ENCODE assay signal across 26 cellular contexts in genomic region chr7:43195256-43195655, GRCh38.
DNase-seq lines count a peak whose midpoint lies in the region; ATAC-seq, FAIRE-seq and TF ChIP-seq lines count a peak whose summit lies in the region.
"Had no signal": no experiment of that assay in that cellular context is flagged by ENCODE, and none has a peak within 500 bp of the region (broad histone marks: within the 10 kb centered on the region; RNA-seq: fewer than 3 reads in every experiment).

No MANE protein-coding gene starts in this region.

- TF ChIP-seq EP300 in SK-N-SH (IDR thresholded peaks at IDR 0.05; ENCODE audit: borderline replicate concordance in 1 of 2, low read depth in 1 of 2, low read length in 1 of 2) (no peak), H1 (IDR thresholded peaks at IDR 0.05; ENCODE audit: borderline replicate concordance in 1 of 2, low read depth in 2 of 2, low read length in 2 of 2) (no peak)

- peak overlapping the region; percentile 83 for H2BK20ac ChIP-seq in H1 (ENCODE audit: low read length)

- TF ChIP-seq CTCF in SK-N-SH (IDR thresholded peaks at IDR 0.05): no peak
- no peak for TF ChIP-seq CTCF in Panc1 (IDR thresholded peaks at IDR 0.05)
- peak in 1 of 3 experiments; percentile 11; a peak in 1 of 4 replicates for TF ChIP-seq CTCF in H1 (IDR thresholded peaks at IDR 0.05; ENCODE audit: control extremely low read depth in 1 of 3, insufficient read depth in 1 of 3, low read depth in 1 of 3, low read length in 3 of 3)

- no peaks in the 10 kb centered on the region for H4K20me1 ChIP-seq in SK-N-SH (ENCODE audit: insufficient read depth)
- peaks cover 0 to 4% of the 10 kb centered on the region in 2 experiments for H4K20me1 ChIP-seq in H1 (replicated peaks in 1 of 2; ENCODE audit: control insufficient read depth in 1 of 2, insufficient read depth in 2 of 2, low read length in 2 of 2)

- TF ChIP-seq POLR2A in H1 (IDR thresholded peaks at IDR 0.05; ENCODE audit: control extremely low read depth in 1 of 2, low read depth in 2 of 2, low read length in 2 of 2): no peak

- H2BK15ac ChIP-seq in H1 (ENCODE audit: low read length): peak overlapping the region; percentile 48; the same call in 1 of the 2 replicates

- H3K36me3 ChIP-seq in SK-N-SH (replicated peaks in 1 of 2; ENCODE audit: control insufficient read depth in 1 of 2, insufficient read depth in 2 of 2, low read length in 1 of 2): no peaks in the 10 kb centered on the region
- no peaks in the 10 kb centered on the region for H3K36me3 ChIP-seq in Panc1 (ENCODE audit: control insufficient read depth, insufficient read depth, low read length)
- H3K36me3 ChIP-seq in H1 (ENCODE audit: control insufficient read depth in 2 of 4, insufficient read depth in 4 of 4, low read length in 3 of 4): no peaks in the 10 kb centered on the region
- H3K36me3 ChIP-seq: MG63 had no signal

- POLR2A ChIA-PET in SK-N-SH (lab: Yijun Ruan, JAX): no interaction called here
- POLR2A ChIA-PET in Panc1 (lab: Charles Lee): no interaction called here
- POLR2A ChIA-PET in H1 (lab: Charles Lee; ENCODE audit: partially characterized antibody): no interaction called here

- H4K5ac ChIP-seq in H1 (ENCODE audit: insufficient read length, low read depth, low read length): no peak overlapping the region

- H3K23me2 ChIP-seq in H1 (ENCODE audit: low read depth, low read length): peaks cover 8% of the 10 kb centered on the region; the same call in 1 of the 2 replicates

- H3K9me3 ChIP-seq in SK-N-SH (no peaks in the 10 kb centered on the region), Panc1 (ENCODE audit: control insufficient read depth, insufficient read depth, low read depth, low read length) (no peaks in the 10 kb centered on the region), H1 (ENCODE audit: insufficient read depth in 2 of 2, low read depth in 1 of 2, low read length in 1 of 2) (no peaks in the 10 kb centered on the region)
- H3K9me3 ChIP-seq: MG63 had no signal

- H3K18ac ChIP-seq in H1 (ENCODE audit: extremely low read depth, low read length): no peak overlapping the region

- 28% methylated on average over 7 of the region's 7 CpGs for WGBS in SK-N-SH (ENCODE audit: low lambda C conversion rate)
- 86% methylated on average over 7 of the region's 7 CpGs; no CpG with 5 or more reads in 1 of the 2 experiments for WGBS in H1 (ENCODE audit: extremely low coverage in 1 of 2, insufficient coverage in 1 of 2, insufficient read length in 1 of 2, insufficient replicate concordance in 2 of 2, low coverage in 1 of 2, low lambda C conversion rate in 2 of 2, missing lambda C conversion rate in 1 of 2), 2 experiments

- H3K9me2 ChIP-seq in SK-N-SH: no peaks in the 10 kb centered on the region

- peak overlapping the region; percentile 70 for H4K91ac ChIP-seq in H1 (replicated peaks; ENCODE audit: insufficient read length, low read length)

- BruUV-seq in Panc1 (replicated peaks; lab: Mats Ljungman, UMichigan): no TSS peak

- H3K56ac ChIP-seq in H1 (replicated peaks; ENCODE audit: insufficient read length, low read depth, low read length): no peak overlapping the region

- ATAC-seq in SK-N-SH treated with all-trans-retinoic acid at 6 μM for 48 hours: peak; percentile 28; the same call in 2 of the 3 replicates
- ATAC-seq in Panc1: peak; percentile 52; the same call in 1 of the 2 replicates
- ATAC-seq in HG03442 (IDR thresholded peaks at IDR 0.05; ENCODE audit: unreplicated experiment): no peak
- ATAC-seq: K562 had no signal

- H3K4me2 ChIP-seq in SK-N-SH (no peak overlapping the region), H1 (ENCODE audit: insufficient read depth in 1 of 2, low read depth in 2 of 2, low read length in 2 of 2) (no peak overlapping the region)

- H2AK5ac ChIP-seq in H1 (ENCODE audit: low read depth, low read length): peak overlapping the region; percentile 56; the same call in 1 of the 2 replicates

- H3K23ac ChIP-seq in H1 (ENCODE audit: insufficient read length): no peak overlapping the region

- H2BK5ac ChIP-seq in H1 (ENCODE audit: low read depth, low read length): peak overlapping the region; percentile 72; the same call in 1 of the 2 replicates

- no peak overlapping the region for H3K4me3 ChIP-seq in SK-N-SH (ENCODE audit: low read depth in 2 of 2, low read length in 1 of 2)
- H3K4me3 ChIP-seq in Panc1 (ENCODE audit: low read depth in 2 of 2, low read length in 2 of 2): no peak overlapping the region
- H3K4me3 ChIP-seq in H1 (ENCODE audit: extremely low read depth in 1 of 4, insufficient read depth in 2 of 4, low read depth in 3 of 4, low read length in 4 of 4): no peak overlapping the region; a peak in 1 of 8 replicates
- H3K4me3 ChIP-seq: K562, MG63 had no signal

- no peak overlapping the region for H3K27ac ChIP-seq in SK-N-SH (ENCODE audit: low read depth in 2 of 2, low read length in 1 of 2)
- H3K27ac ChIP-seq in Panc1 (ENCODE audit: low read length): no peak overlapping the region
- no peak overlapping the region for H3K27ac ChIP-seq in H1 (ENCODE audit: low read depth, low read length)

- no peak overlapping the region for H3K9ac ChIP-seq in SK-N-SH
- H3K9ac ChIP-seq in H1 (replicated peaks in 1 of 4; ENCODE audit: extremely low read depth in 1 of 4, low read depth in 3 of 4, low read length in 3 of 4): no peak overlapping the region

- no peak overlapping the region for H4K8ac ChIP-seq in H1 (ENCODE audit: extremely low read depth, insufficient read depth, low read length)

- H2BK12ac ChIP-seq in H1 (ENCODE audit: low read depth, low read length): peak overlapping the region; percentile 96

- in situ Hi-C loops in Panc1 (cut with HindIII; ENCODE audit: low pct_unique_long_range_greater_than_20kb, low sequenced_read_pairs): no loop called here

- no peak overlapping the region for H3K4ac ChIP-seq in H1 (replicated peaks; ENCODE audit: insufficient read length, low read depth, low read length)

- peaks cover 0 to 13% of the 10 kb centered on the region in 2 experiments; a peak in 1 of 4 replicates for H3K4me1 ChIP-seq in SK-N-SH (ENCODE audit: control insufficient read depth in 1 of 2, insufficient read depth in 2 of 2, low read depth in 1 of 2, low read length in 1 of 2)
- H3K4me1 ChIP-seq in Panc1 (ENCODE audit: control insufficient read depth, insufficient read depth, low read length): no peaks in the 10 kb centered on the region
- peaks cover 7 to 27% (median 21%) of the 10 kb centered on the region in 4 experiments for H3K4me1 ChIP-seq in H1 (replicated peaks in 1 of 4; ENCODE audit: control insufficient read depth in 3 of 4, insufficient read depth in 4 of 4, low read length in 3 of 4)

- TF ChIP-seq RAD21 in SK-N-SH (IDR thresholded peaks at IDR 0.05; ENCODE audit: low read length) (no peak), H1 (IDR thresholded peaks at IDR 0.05 in 1 of 2, conservative IDR thresholded peaks at IDR 0.05 in 1 of 2; ENCODE audit: low read depth in 2 of 2, low read length in 2 of 2) (no peak; a peak in 1 of 4 replicates)

- H2AFZ ChIP-seq in SK-N-SH (ENCODE audit: low read depth): no peak overlapping the region
- H2AFZ ChIP-seq in H1 (ENCODE audit: low read length): no peak overlapping the region

- H3F3A ChIP-seq in SK-N-SH (replicated peaks; ENCODE audit: insufficient read depth): no peaks in the 10 kb centered on the region

- H3K79me2 ChIP-seq in SK-N-SH (ENCODE audit: insufficient read depth) (no peaks in the 10 kb centered on the region), H1 (ENCODE audit: control insufficient read depth in 1 of 2, insufficient read depth in 2 of 2, low read length in 2 of 2) (no peaks in the 10 kb centered on the region)

- no peaks in the 10 kb centered on the region for H3K79me1 ChIP-seq in H1 (ENCODE audit: low read depth, low read length)

- no peak overlapping the region for H2BK120ac ChIP-seq in H1 (replicated peaks; ENCODE audit: low read depth, low read length)

- intact Hi-C loops in Panc1 (cut with micrococcal nuclease; ENCODE audit: unreplicated experiment): no loop called here

- CTCF ChIA-PET in SK-N-SH (lab: Yijun Ruan, JAX) (interaction anchor here (1.5 kb wide), 1 partner anchor 13 kb away, joined by 3 read pairs; no protein-coding TSS in a partner anchor), Panc1 (lab: Charles Lee) (no interaction called here), H1 (lab: Charles Lee; ENCODE audit: partially characterized antibody) (interaction anchor here (0.8 to 1.8 kb wide), 2 partner anchors 15 to 16 kb away, joined by 3 to 5 read pairs; no protein-coding TSS in a partner anchor)

- no peak overlapping the region for H3K14ac ChIP-seq in H1 (ENCODE audit: insufficient read length)

- no peak for DNase-seq in SK-N-SH
- DNase-seq in Panc1 (ENCODE audit: low read depth, low spot score): no peak
- no peak for DNase-seq in H1 (ENCODE audit: low read depth in 1 of 2, low spot score in 2 of 2)
- no peak for DNase-seq in frontal cortex (ENCODE audit: low spot score in 2 of 2)
- no peak for DNase-seq in stimulated activated naive CD4-positive, alpha-beta T cell treated with Interleukin-2 at 50 U/mL for 16 hours (lab: John Stamatoyannopoulos, UW)
- no peak for DNase-seq in NCI-H146 (lab: John Stamatoyannopoulos, UW)
- DNase-seq: DMS79; GOT3; MG63; NCI-H1092 treated with DMSO at 0.1 percent for 48 hours; NCI-H1436 treated with DMSO at 0.1 percent for 48 hours; NCI-H2029 treated with DMSO at 0.1 percent for 48 hours; NCI-H2171; NCI-H345; NCI-H524; NCI-H774; NK-92 treated with Interleukin-12 subunit alpha and Interleukin-12 subunit beta, amount 100 ng/mL, for 24 hours; SIG-M5; T-helper 1 cell had no signal

- no peak for FAIRE-seq in H1 (lab: Jason Lieb, UNC)
- FAIRE-seq in frontal cortex (lab: Jason Lieb, UNC): no peak
- FAIRE-seq: A204.1, D721Med, GM12892, GM18507, K562 had no signal

- peaks cover 39% of the 10 kb centered on the region for H3K27me3 ChIP-seq in SK-N-SH (ENCODE audit: insufficient read depth)
- H3K27me3 ChIP-seq in Panc1 (ENCODE audit: control insufficient read depth, insufficient read depth, low read length): peaks cover 12% of the 10 kb centered on the region; the same call in 1 of the 2 replicates
- no peaks in the 10 kb centered on the region for H3K27me3 ChIP-seq in H1 (replicated peaks in 1 of 4; ENCODE audit: control insufficient read depth in 3 of 4, extremely low read depth in 1 of 4, insufficient read depth in 3 of 4, low read length in 3 of 4)
- H3K27me3 ChIP-seq: MG63 had no signal

TF ChIP-seq in SK-N-SH, 30 proteins besides CTCF, POLR2A, EP300 and RAD21 (continues in another document):
- TF ChIP-seq EZH2phosphoT487 (IDR thresholded peaks at IDR 0.05; ENCODE audit: borderline replicate concordance, low read depth) (no peak), NFIC (IDR thresholded peaks at IDR 0.05; ENCODE audit: borderline replicate concordance) (no peak), GATA2 (CRISPR knock-in tag; IDR thresholded peaks at IDR 0.05) (no peak)
